Comparison of ENCODE assay signal across 17 cellular contexts in genomic region chr13:73954808-73955207, GRCh38.
A peak's percentile ranks its signal among the peaks of the same experiment; 100 is the strongest.
DNase-seq lines count a peak whose midpoint lies in the region; ATAC-seq lines count a peak whose summit lies in the region.
"Had no signal": no experiment of that assay in that cellular context is flagged by ENCODE, and none has a peak within 500 bp of the region (broad histone marks: within the 10 kb centered on the region; RNA-seq: fewer than 3 reads in every experiment).

No MANE protein-coding gene starts in this region.

- DNase-seq in DMS153 treated with DMSO at 0.1 percent for 48 hours (lab: John Stamatoyannopoulos, UW; ENCODE audit: unreplicated experiment): no peak
- DNase-seq in NCI-H2227 (lab: John Stamatoyannopoulos, UW; ENCODE audit: unreplicated experiment): no peak
- DNase-seq in stimulated activated CD4-positive, alpha-beta T cell treated with anti-CD3 and anti-CD28 coated beads, Interleukin-4, amount 100 ng/mL, for 4 hours: no peak
- DNase-seq: activated CD4-positive, CD25-positive, alpha-beta regulatory T cell; erythroblast; left lung; natural killer cell; NCI-H1417 treated with DMSO at 0.1 percent for 48 hours; NCI-H510A treated with DMSO at 0.1 percent for 48 hours; PC-9; stimulated activated CD4-positive, alpha-beta T cell treated with anti-CD3 and anti-CD28 coated beads, Interleukin-1b, Interleukin-23, amount 100 ng/mL, for 48 hours had no signal

- ATAC-seq in GM18499 (IDR thresholded peaks at IDR 0.05; ENCODE audit: insufficient read depth, unreplicated experiment): peak; percentile 77
- peak; percentile 72 for ATAC-seq in GM19455 (IDR thresholded peaks at IDR 0.05; ENCODE audit: unreplicated experiment)
- peak; percentile 81 for ATAC-seq in HG02642 (IDR thresholded peaks at IDR 0.05; ENCODE audit: poor library complexity, unreplicated experiment)
- peak; percentile 57 for ATAC-seq in HG03439 (IDR thresholded peaks at IDR 0.05; ENCODE audit: unreplicated experiment)
- no peak for ATAC-seq in HG02970 (IDR thresholded peaks at IDR 0.05; ENCODE audit: low FRiP score, unreplicated experiment)
- ATAC-seq: activated naive CD4-positive, alpha-beta T cell treated with anti-CD3 and anti-CD28 coated beads, Interleukin-2, amount 50 U/mL, for 72 hours; left lung; natural killer cell had no signal
